In the genomic region with DNA sequence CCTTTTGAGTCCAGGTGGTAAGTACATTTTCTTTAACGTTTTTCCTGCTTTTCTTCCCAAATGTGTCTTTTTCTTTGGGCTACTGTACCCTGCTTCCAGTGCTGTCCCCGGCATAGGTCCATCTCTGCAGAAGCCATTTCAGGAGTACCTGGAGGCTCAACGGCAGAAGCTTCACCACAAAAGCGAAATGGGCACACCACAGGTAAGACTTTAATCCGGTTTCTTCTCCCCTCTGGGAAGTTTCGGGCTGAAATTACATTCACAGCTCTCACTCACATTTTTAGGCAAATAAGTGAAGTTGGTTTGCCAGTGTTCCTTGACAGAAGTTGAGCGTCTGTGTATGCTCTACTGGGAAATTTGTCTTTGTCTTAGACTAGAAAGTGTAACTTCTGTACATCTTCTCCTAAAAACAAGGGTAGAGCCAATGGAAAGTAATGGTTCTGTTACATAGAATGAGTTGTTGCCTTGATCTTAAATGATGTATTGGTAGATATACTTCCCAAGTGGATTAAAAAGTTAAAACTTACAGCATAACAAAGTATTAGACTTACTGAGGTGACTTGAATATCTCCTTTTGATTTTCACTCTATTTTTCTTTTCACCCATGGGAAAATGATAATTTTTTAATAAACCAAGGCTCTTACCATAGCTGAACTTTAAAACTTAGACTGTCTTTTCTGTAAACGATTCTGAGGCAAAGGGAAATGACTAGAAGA, we compare ENCODE assay signal across 7 cellular contexts. TPM values are rescaled to one million over a fixed set of nuclear protein-coding genes. Genes with fewer than 3 reads are reported as not detected.
DNase-seq lines count a peak whose midpoint lies in the region; ATAC-seq and TF ChIP-seq lines count a peak whose summit lies in the region.

No MANE protein-coding gene starts in this region.

- DNase-seq in HFF-Myc (ENCODE audit: extremely low read depth, low read depth) (no peak), SK-N-MC (ENCODE audit: low read depth, low spot score) (no peak), dermis microvascular lymphatic vessel endothelial cell (ENCODE audit: low read depth in 2 of 2) (peak; percentile 15 to 41)

- no peaks in the 10 kb centered on the region for H3K27me3 ChIP-seq in muscle layer of duodenum (ENCODE audit: low read depth, low read length)

- TF ChIP-seq CTCF in HFF-Myc (IDR thresholded peaks at IDR 0.05; ENCODE audit: low read depth, low read length, missing control alignments) = no peak

- no peaks in the 10 kb centered on the region for H3K9me3 ChIP-seq in SK-N-MC (ENCODE audit: low read depth, low read length)
- no peaks in the 10 kb centered on the region for H3K9me3 ChIP-seq in muscle layer of duodenum (ENCODE audit: control insufficient read depth in 1 of 2, low read length in 2 of 2)

- peak overlapping the region; percentile 76 for H3K9ac ChIP-seq in SK-N-MC (ENCODE audit: insufficient read length)

- H3K27ac ChIP-seq in SK-N-MC = peak overlapping the region; percentile 99
- H3K27ac ChIP-seq in muscle layer of duodenum (ENCODE audit: low read length) = peak overlapping the region; percentile 100

- H3K4me3 ChIP-seq in HFF-Myc (replicated peaks; ENCODE audit: low read depth, low read length) (peak overlapping the region; percentile 89), SK-N-MC (peak overlapping the region; percentile 75), muscle layer of duodenum (ENCODE audit: low read depth in 1 of 2, low read length in 2 of 2) (peak overlapping the region; percentile 81 to 100)

- H3K4me1 ChIP-seq in muscle layer of duodenum (ENCODE audit: control insufficient read depth in 1 of 2, insufficient read depth in 2 of 2, low read length in 2 of 2) = no peaks in the 10 kb centered on the region

- H3K36me3 ChIP-seq in SK-N-MC (ENCODE audit: insufficient read depth, low read length) (peaks cover 26% of the 10 kb centered on the region), muscle layer of duodenum (ENCODE audit: control insufficient read depth in 1 of 2, insufficient read depth in 2 of 2, low read length in 2 of 2) (peaks cover 28 to 42% of the 10 kb centered on the region in 2 donors)

- ATAC-seq in HG02973 (IDR thresholded peaks at IDR 0.05; ENCODE audit: unreplicated experiment) = no peak
- no peak for ATAC-seq in GM19463 (IDR thresholded peaks at IDR 0.05; ENCODE audit: unreplicated experiment)
- ATAC-seq in HG03139 (IDR thresholded peaks at IDR 0.05; ENCODE audit: unreplicated experiment) = no peak

RNA-seq across cellular contexts. Expression of a gene that starts 54.4 kb away (rescaled TPM):
- 8.3 and 9.6 TPM in 2 replicates for total RNA-seq in dermis microvascular lymphatic vessel endothelial cell

RNA-seq across cellular contexts. Expression of a gene that starts 54.6 kb away (rescaled TPM):
- 16.6 and 16.8 TPM in 2 replicates for total RNA-seq in dermis microvascular lymphatic vessel endothelial cell

Comparison
In these comparisons a context has a peak if more than half of its experiments do, and no peak if none do; other contexts are left out.
1. DNase-seq: peak in dermis microvascular lymphatic vessel endothelial cell (2 of 2); none in HFF-Myc (single experiment) and SK-N-MC (single experiment).
2. Peak in every context shown above with its lines, with median percentiles within 50 percentile points of each other: H3K4me3 ChIP-seq.